28 cellular contexts compared by ENCODE assay signal in the genomic region with DNA sequence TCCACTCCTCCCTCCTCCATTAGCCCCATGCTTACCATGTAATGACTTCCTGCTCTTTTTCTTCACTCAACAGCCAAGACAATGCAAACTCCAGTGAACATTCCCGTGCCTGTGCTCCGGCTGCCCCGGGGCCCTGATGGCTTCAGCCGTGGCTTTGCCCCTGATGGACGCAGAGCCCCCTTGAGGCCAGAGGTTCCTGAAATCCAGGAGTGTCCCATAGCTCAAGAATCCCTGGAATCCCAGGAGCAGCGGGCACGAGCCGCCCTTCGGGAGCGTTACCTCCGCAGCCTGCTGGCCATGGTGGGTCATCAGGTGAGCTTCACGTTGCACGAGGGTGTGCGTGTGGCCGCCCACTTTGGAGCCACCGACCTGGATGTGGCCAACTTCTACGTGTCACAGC. TPM values are rescaled to one million over a fixed set of nuclear protein-coding genes. Genes with fewer than 3 reads are reported as not detected.
DNase-seq lines count a peak whose midpoint lies in the region; ATAC-seq, FAIRE-seq and TF ChIP-seq lines count a peak whose summit lies in the region.
"Had no signal": no experiment of that assay in that cellular context is flagged by ENCODE, and none has a peak within 500 bp of the region (broad histone marks: within the 10 kb centered on the region; RNA-seq: fewer than 3 reads in every experiment).

No MANE protein-coding gene starts in this region.

- DNase-seq in GM23338 (ENCODE audit: low spot score) = peak; percentile 92
- no peak for DNase-seq in astrocyte (ENCODE audit: low read depth)
- no peak for DNase-seq in nephron progenitor cell
- no peak for DNase-seq in DMS 273 treated with DMSO at 0.1 percent for 48 hours (lab: John Stamatoyannopoulos, UW)
- DNase-seq in NCI-H1694 (lab: John Stamatoyannopoulos, UW) = no peak
- no peak for DNase-seq in DMS153 (lab: John Stamatoyannopoulos, UW)
- DNase-seq: activated CD4-positive, alpha-beta T cell treated with anti-CD3 and anti-CD28 coated beads for 4 hours; activated CD8-positive, alpha-beta memory T cell treated with anti-CD3 and anti-CD28 coated beads, Interleukin-2, amount 10 ng/mL, durations not matched to agents 7 days and 5 days; activated naive CD4-positive, alpha-beta T cell treated with anti-CD3 and anti-CD28 coated beads, Interleukin-2, amount 50 U/mL, for 16 hours; gastrocnemius medialis; hippocampal formation; mucosa of descending colon; NCI-H1092; NCI-H187 treated with DMSO at 0.1 percent for 48 hours; NCI-H526; SJCRH30; T-cell had no signal

- H3K27me3 Mint-ChIP-seq in GM23338 (ENCODE audit: insufficient read depth, low read depth, poor library complexity) (peaks cover 32% of the 10 kb centered on the region), astrocyte (ENCODE audit: low read depth, unreplicated experiment) (no peaks in the 10 kb centered on the region), nephron progenitor cell (ENCODE audit: low read depth, poor library complexity) (peaks cover 3% of the 10 kb centered on the region)
- H3K27me3 Mint-ChIP-seq: activated CD8-positive, alpha-beta memory T cell treated with anti-CD3 and anti-CD28 coated beads, Interleukin-2, amount 10 ng/mL, durations not matched to agents 7 days and 5 days; T-cell had no signal

- H4K20me1 ChIP-seq in GM23338 (replicated peaks; ENCODE audit: insufficient read depth) (peaks cover 21% of the 10 kb centered on the region), astrocyte (ENCODE audit: insufficient read depth, low read length) (peaks cover 33% of the 10 kb centered on the region)

- 0 out of 3 replicates have a peak overlapping the region, but pooled peaks have one; percentile 10 for H3K4me3 Mint-ChIP-seq in GM23338
- H3K4me3 Mint-ChIP-seq in astrocyte (ENCODE audit: unreplicated experiment) = no peak overlapping the region
- H3K4me3 Mint-ChIP-seq in nephron progenitor cell = no peak overlapping the region
- H3K4me3 Mint-ChIP-seq: activated CD8-positive, alpha-beta memory T cell treated with anti-CD3 and anti-CD28 coated beads, Interleukin-2, amount 10 ng/mL, durations not matched to agents 7 days and 5 days had no signal

- H3K4me1 Mint-ChIP-seq in GM23338 = peaks cover 31% of the 10 kb centered on the region
- H3K4me1 Mint-ChIP-seq in astrocyte (ENCODE audit: low read depth, unreplicated experiment) = peaks cover 17% of the 10 kb centered on the region
- peaks cover 38% of the 10 kb centered on the region for H3K4me1 Mint-ChIP-seq in nephron progenitor cell

- H3K9me3 Mint-ChIP-seq in GM23338 = no peaks in the 10 kb centered on the region
- no peaks in the 10 kb centered on the region for H3K9me3 Mint-ChIP-seq in astrocyte (ENCODE audit: unreplicated experiment)
- H3K9me3 Mint-ChIP-seq in nephron progenitor cell = no peaks in the 10 kb centered on the region
- H3K9me3 Mint-ChIP-seq: T-cell had no signal

- H3K9ac ChIP-seq in astrocyte (ENCODE audit: low read length) = no peak overlapping the region
- H3K9ac ChIP-seq: BLaER1 had no signal

- H3K27me3 ChIP-seq in GM23338 (ENCODE audit: insufficient read depth) = no peaks in the 10 kb centered on the region
- H3K27me3 ChIP-seq in astrocyte (ENCODE audit: insufficient read depth, low read length) = no peaks in the 10 kb centered on the region
- H3K27me3 ChIP-seq: BLaER1, cardiac muscle cell, gastrocnemius medialis, neutrophil, SJCRH30, upper lobe of left lung had no signal

- H3K36me3 ChIP-seq in GM23338 (ENCODE audit: insufficient read depth) (no peaks in the 10 kb centered on the region), astrocyte (ENCODE audit: insufficient read depth, low read length) (peaks cover 5% of the 10 kb centered on the region)
- H3K36me3 ChIP-seq: cardiac muscle cell, prostate gland had no signal

- no peak for FAIRE-seq in astrocyte (lab: Jason Lieb, UNC)
- FAIRE-seq: endometrium, islet of Langerhans had no signal

- ATAC-seq in GM23338 (peak; percentile 13), HG02970 (IDR thresholded peaks at IDR 0.05; ENCODE audit: low FRiP score, unreplicated experiment) (no peak)
- ATAC-seq: activated CD8-positive, alpha-beta memory T cell treated with anti-CD3 and anti-CD28 coated beads, Interleukin-2, amount 10 ng/mL, durations not matched to agents 7 days and 5 days; gastrocnemius medialis; mucosa of descending colon; Panc1; T-cell had no signal

- H3K9me2 ChIP-seq in GM23338 (ENCODE audit: insufficient read depth) = no peaks in the 10 kb centered on the region

- H2AFZ ChIP-seq in GM23338 = no peak overlapping the region
- no peak overlapping the region for H2AFZ ChIP-seq in astrocyte (ENCODE audit: low read depth, low read length)

- H3K9me3 ChIP-seq in astrocyte (ENCODE audit: insufficient read depth, low read depth, low read length) = no peaks in the 10 kb centered on the region
- H3K9me3 ChIP-seq: BLaER1, gastrocnemius medialis, mucosa of descending colon, neutrophil, prostate gland, SJCRH30, upper lobe of left lung had no signal

- peaks cover 49% of the 10 kb centered on the region for H3K79me2 ChIP-seq in GM23338 (replicated peaks; ENCODE audit: insufficient read depth)
- H3K79me2 ChIP-seq in astrocyte (ENCODE audit: insufficient read depth, low read length) = peaks cover 58% of the 10 kb centered on the region

- H3K4me2 ChIP-seq in GM23338 (peak overlapping the region; percentile 79), astrocyte (ENCODE audit: low read length) (no peak overlapping the region)
- H3K4me2 ChIP-seq: BLaER1 had no signal

- peaks cover 40% of the 10 kb centered on the region for H3K36me3 Mint-ChIP-seq in GM23338 (ENCODE audit: low read depth)
- peaks cover 13% of the 10 kb centered on the region for H3K36me3 Mint-ChIP-seq in astrocyte (ENCODE audit: low read depth, unreplicated experiment)
- H3K36me3 Mint-ChIP-seq in nephron progenitor cell (ENCODE audit: low read depth) = peaks cover 48% of the 10 kb centered on the region

- TF ChIP-seq CTCF in 22Rv1 (IDR thresholded peaks at IDR 0.05) (no peak), GM23338 (conservative IDR thresholded peaks at IDR 0.05; ENCODE audit: low read depth in 2 of 2) (peak; percentile 51 to 64), astrocyte (IDR thresholded peaks at IDR 0.05; ENCODE audit: insufficient read depth, low read depth, low read length) (no peak), nephron progenitor cell (IDR thresholded peaks at IDR 0.05) (no peak)

- H3K4me3 ChIP-seq in GM23338 (no peak overlapping the region; the same call in 1 of the 2 replicates), astrocyte (ENCODE audit: insufficient read depth, low read depth, low read length) (no peak overlapping the region)
- H3K4me3 ChIP-seq: BLaER1, cardiac muscle cell, mucosa of descending colon, SJCRH30 had no signal

- H3K4me1 ChIP-seq in GM23338 (ENCODE audit: insufficient read depth) (peaks cover 24% of the 10 kb centered on the region), astrocyte (ENCODE audit: insufficient read depth, low read length) (peaks cover 15% of the 10 kb centered on the region)
- H3K4me1 ChIP-seq: SJCRH30 had no signal

- H3K27ac Mint-ChIP-seq in GM23338 = peak overlapping the region; percentile 14; the same call in 1 of the 2 replicates
- peak overlapping the region; percentile 44 for H3K27ac Mint-ChIP-seq in astrocyte (ENCODE audit: unreplicated experiment)
- H3K27ac Mint-ChIP-seq in nephron progenitor cell = peak overlapping the region; percentile 49
- H3K27ac Mint-ChIP-seq: activated CD8-positive, alpha-beta memory T cell treated with anti-CD3 and anti-CD28 coated beads, Interleukin-2, amount 10 ng/mL, durations not matched to agents 7 days and 5 days had no signal

- H3F3A ChIP-seq in GM23338 (replicated peaks; ENCODE audit: low read depth) = peaks cover 18% of the 10 kb centered on the region

- H3K27ac ChIP-seq in 22Rv1 (peak overlapping the region; percentile 97), GM23338 (ENCODE audit: low read depth) (peak overlapping the region; percentile 93), astrocyte (ENCODE audit: low read depth, low read length) (no peak overlapping the region)
- H3K27ac ChIP-seq: BLaER1, cardiac muscle cell, gastrocnemius medialis, SJCRH30 had no signal

TF ChIP-seq in GM23338, 12 proteins besides CTCF, POLR2A, EP300 and RAD21:
- TF ChIP-seq POLR2AphosphoS5 (IDR thresholded peaks at IDR 0.05; ENCODE audit: low read depth) = 0 out of 2 replicates have a peak, but pooled peaks have one; percentile 26
- TF ChIP-seq NANOG (IDR thresholded peaks at IDR 0.05; ENCODE audit: borderline replicate concordance) = no peak

RNA-seq across cellular contexts. Expression of a gene that starts 2.9 kb away (rescaled TPM):
- total RNA-seq in GM23338 (2014; rRNA removed; shearing (Covaris generic)) = 33.3 and 47.2 TPM in 2 replicates
- polyA plus RNA-seq in GM23338 (2016; fragmentation: Nextera tagmentation; extraction: Ambion mirVana) = 6.9 and 7.8 TPM in 2 replicates
- total RNA-seq in astrocyte = 29.1 and 29.2 TPM in 2 replicates

RNA-seq across cellular contexts. Expression of a gene that starts 11.0 kb away (rescaled TPM):
- total RNA-seq in GM23338 (2014; rRNA removed; shearing (Covaris generic)) = 49.6 and 52.6 TPM in 2 replicates
- polyA plus RNA-seq in GM23338 (2016; fragmentation: Nextera tagmentation; extraction: Ambion mirVana) = 90.5 and 91.6 TPM in 2 replicates
- 44.8 and 46.0 TPM in 2 replicates for total RNA-seq in astrocyte

RNA-seq across cellular contexts. Expression of a gene that starts 13.8 kb away (rescaled TPM):
- total RNA-seq in GM23338 (2014; rRNA removed; shearing (Covaris generic)) = 10.3 and 13.4 TPM in 2 replicates
- polyA plus RNA-seq in GM23338 (2016; fragmentation: Nextera tagmentation; extraction: Ambion mirVana) = 16.5 and 18.6 TPM in 2 replicates
- total RNA-seq in astrocyte = 3.0 and 3.1 TPM in 2 replicates
- total RNA-seq: gastrocnemius medialis, H4, SJCRH30 had no signal

RNA-seq across cellular contexts. Expression of a gene that starts 51.2 kb away (rescaled TPM):
- total RNA-seq in GM23338 (2014; rRNA removed; shearing (Covaris generic)) = 78.7 and 92.3 TPM in 2 replicates
- polyA plus RNA-seq in GM23338 (2016; fragmentation: Nextera tagmentation; extraction: Ambion mirVana) = 26.5 and 27.1 TPM in 2 replicates
- total RNA-seq in astrocyte = 45.5 and 45.9 TPM in 2 replicates

Comparison
In these comparisons a context has a peak if more than half of its experiments do, and no peak if none do; other contexts are left out.
1. CTCF ChIP-seq: peak in GM23338 (2 of 2); none in 22Rv1 (single experiment), astrocyte (single experiment) and nephron progenitor cell (single experiment).
2. Peak in every context shown above with its lines, with median percentiles within 50 percentile points of each other: H3K27ac Mint-ChIP-seq.